ENCODE assay signal across 27 cellular contexts in genomic region chr13:106772202-106772601, GRCh38.
"Had no signal": no experiment of that assay in that cellular context is flagged by ENCODE, and none has a peak within 500 bp of the region (broad histone marks: within the 10 kb centered on the region; RNA-seq: fewer than 3 reads in every experiment).

No MANE protein-coding gene starts in this region.

- H3K27ac ChIP-seq: colonic mucosa, gastrocnemius medialis, lower lobe of right lung, parathyroid adenoma, right lobe of liver, suprapubic skin, vagina had no signal

- H3K9me3 ChIP-seq: colonic mucosa, gastrocnemius medialis, right lobe of liver, vagina had no signal

- H3K9ac ChIP-seq: parathyroid adenoma had no signal

- H3K4me1 ChIP-seq: colonic mucosa, gastrocnemius medialis, lower lobe of right lung, parathyroid adenoma, right lobe of liver, suprapubic skin, vagina had no signal

- H3K4me1 Mint-ChIP-seq: immature natural killer cell; naive B cell; neural crest cell; stimulated activated naive CD8-positive, alpha-beta T cell treated with anti-CD3 and anti-CD28 coated beads, Interleukin-15, amount 100 ng/mL, for 72 hours had no signal

- H3K27ac Mint-ChIP-seq: effector memory CD8-positive, alpha-beta T cell; immature natural killer cell; naive B cell; natural killer cell treated with Interleukin-12 subunit alpha and Interleukin-12 subunit beta and Interleukin-15 and Interleukin-18, amount 100 ng/mL, for 72 hours; progenitor cell of endocrine pancreas; stimulated activated naive CD8-positive, alpha-beta T cell treated with anti-CD3 and anti-CD28 coated beads, Interleukin-15, amount 100 ng/mL, for 72 hours had no signal

- H3K36me3 Mint-ChIP-seq: immature natural killer cell; natural killer cell treated with Interleukin-12 subunit alpha and Interleukin-12 subunit beta and Interleukin-15 and Interleukin-18, amount 100 ng/mL, for 72 hours had no signal

- H2AFZ ChIP-seq: parathyroid adenoma had no signal

- ATAC-seq: effector memory CD8-positive, alpha-beta T cell; gastrocnemius medialis; left colon; left ventricle myocardium superior; lower lobe of right lung; natural killer cell treated with Interleukin-12 subunit alpha and Interleukin-12 subunit beta and Interleukin-15 and Interleukin-18, amount 100 ng/mL, for 72 hours; right lobe of liver; stimulated activated naive CD8-positive, alpha-beta T cell treated with anti-CD3 and anti-CD28 coated beads, Interleukin-15, amount 100 ng/mL, for 72 hours had no signal

- DNase-seq: colonic mucosa; dermis blood vessel endothelial cell; effector memory CD8-positive, alpha-beta T cell; gastrocnemius medialis; head of caudate nucleus; immature natural killer cell; islet precursor cell; kidney glomerular epithelial cell; left colon; left ventricle myocardium superior; lower lobe of right lung; naive B cell; right lobe of liver; stimulated activated CD4-positive, alpha-beta T cell treated with anti-CD3 and anti-CD28 coated beads, Interleukin-12 subunit alpha, Interleukin-12 subunit beta, amount 100 ng/mL, for 4 hours; stimulated activated CD4-positive, alpha-beta T cell treated with anti-CD3 and anti-CD28 coated beads, Interleukin-1b, Interleukin-23, amount 100 ng/mL, for 48 hours; stimulated activated CD4-positive, alpha-beta T cell treated with anti-CD3 and anti-CD28 coated beads, Interleukin-4, amount 100 ng/mL, for 1 hour; stimulated activated CD8-positive, alpha-beta memory T cell treated with anti-CD3 and anti-CD28 coated beads, Interleukin-4, amount 100 ng/mL, for 48 hours; stimulated activated naive CD4-positive, alpha-beta T cell; stimulated activated naive CD8-positive, alpha-beta T cell treated with anti-CD3 and anti-CD28 coated beads, Interleukin-15, amount 100 ng/mL, for 72 hours; trophoblast cell had no signal

- H3K4me3 ChIP-seq: colonic mucosa, gastrocnemius medialis, lower lobe of right lung, right lobe of liver, smooth muscle cell, suprapubic skin, vagina had no signal

- H3K36me3 ChIP-seq: colonic mucosa, gastrocnemius medialis, lower lobe of right lung, right lobe of liver, suprapubic skin, vagina had no signal

- H3K27me3 ChIP-seq: colonic mucosa, gastrocnemius medialis, right lobe of liver, suprapubic skin, vagina had no signal

- H3K27me3 Mint-ChIP-seq: effector memory CD8-positive, alpha-beta T cell; natural killer cell treated with Interleukin-12 subunit alpha and Interleukin-12 subunit beta and Interleukin-15 and Interleukin-18, amount 100 ng/mL, for 72 hours; progenitor cell of endocrine pancreas; stimulated activated naive CD8-positive, alpha-beta T cell treated with anti-CD3 and anti-CD28 coated beads, Interleukin-15, amount 100 ng/mL, for 72 hours had no signal

- H3K4me3 Mint-ChIP-seq: effector memory CD8-positive, alpha-beta T cell; immature natural killer cell; naive B cell; natural killer cell treated with Interleukin-12 subunit alpha and Interleukin-12 subunit beta and Interleukin-15 and Interleukin-18, amount 100 ng/mL, for 72 hours; neural crest cell; stimulated activated naive CD8-positive, alpha-beta T cell treated with anti-CD3 and anti-CD28 coated beads, Interleukin-15, amount 100 ng/mL, for 72 hours had no signal

- H3K4me2 ChIP-seq: smooth muscle cell had no signal
